In genomic region chr15:99682455-99682854, GRCh38 we compare ENCODE assay signal across 10 cellular contexts. TPM values are rescaled to one million over a fixed set of nuclear protein-coding genes. Genes with fewer than 3 reads are reported as not detected.
DNase-seq lines count a peak whose midpoint lies in the region; ATAC-seq, FAIRE-seq and TF ChIP-seq lines count a peak whose summit lies in the region.
"Had no signal": no experiment of that assay in that cellular context is flagged by ENCODE, and none has a peak within 500 bp of the region (broad histone marks: within the 10 kb centered on the region; RNA-seq: fewer than 3 reads in every experiment).

No MANE protein-coding gene starts in this region.

- DNase-seq in activated naive CD4-positive, alpha-beta T cell (lab: John Stamatoyannopoulos, UW) = no peak
- no peak for DNase-seq in activated naive CD4-positive, alpha-beta T cell treated with anti-CD3 and anti-CD28 coated beads, Interleukin-2, amount 50 U/mL, for 72 hours (ENCODE audit: low spot score in 2 of 2)
- DNase-seq in heart left ventricle (no peak), upper lobe of left lung (no peak), SIG-M5 (lab: John Stamatoyannopoulos, UW) (no peak), HTR-8/SVneo (ENCODE audit: insufficient read length, low spot score) (no peak)
- no peak for DNase-seq in stimulated activated CD4-positive, alpha-beta T cell treated with anti-CD3 and anti-CD28 coated beads, Interleukin-12 subunit alpha, Interleukin-12 subunit beta, amount 100 ng/mL, for 4 hours

- H3K4me1 Mint-ChIP-seq in activated naive CD4-positive, alpha-beta T cell treated with anti-CD3 and anti-CD28 coated beads, Interleukin-2, amount 50 U/mL, for 24 hours = peaks cover 58% of the 10 kb centered on the region

- intact Hi-C loops in heart left ventricle (cut with DNase I) = loop anchor here in 4 of 10 donors (5.0 to 10.0 kb wide), 5 partner anchors 90 to 260 kb away; partner anchors contain the start of gene MEF2A (in 2 of the 4)

- H3K36me3 ChIP-seq in heart left ventricle (peaks cover 0 to 53% (median 21%) of the 10 kb centered on the region in 9 donors), upper lobe of left lung (peaks cover 0 to 31% (median 6%) of the 10 kb centered on the region in 4 donors)

- H3K9me3 Mint-ChIP-seq in activated naive CD4-positive, alpha-beta T cell treated with anti-CD3 and anti-CD28 coated beads, Interleukin-2, amount 50 U/mL, for 24 hours = no peaks in the 10 kb centered on the region
- H3K9me3 Mint-ChIP-seq in activated naive CD4-positive, alpha-beta T cell treated with anti-CD3 and anti-CD28 coated beads, Interleukin-2, amount 50 U/mL, for 72 hours = peaks cover 9 to 22% of the 10 kb centered on the region in 2 donors

- H3K27ac ChIP-seq in heart left ventricle (peak overlapping the region in 11 of 12 donors; percentile 6 to 80 (median 66)), upper lobe of left lung (peak overlapping the region in 3 of 4 donors; percentile 35 to 76 (median 69))

- H3K27me3 Mint-ChIP-seq in activated naive CD4-positive, alpha-beta T cell treated with anti-CD3 and anti-CD28 coated beads, Interleukin-2, amount 50 U/mL, for 24 hours = no peaks in the 10 kb centered on the region
- H3K27me3 Mint-ChIP-seq: activated CD4-positive, alpha-beta T cell treated with anti-CD3 and anti-CD28 coated beads, Interleukin-2, amount 10 ng/mL, durations not matched to agents 24 days and 14 days had no signal

- no peak for TF ChIP-seq CTCF in heart left ventricle (IDR thresholded peaks at IDR 0.05)
- no peak for TF ChIP-seq CTCF in upper lobe of left lung (IDR thresholded peaks at IDR 0.05)

- TF ChIP-seq EP300 in upper lobe of left lung (IDR thresholded peaks at IDR 0.05) = no peak

- peak overlapping the region; percentile 68 for H3K27ac Mint-ChIP-seq in activated naive CD4-positive, alpha-beta T cell treated with anti-CD3 and anti-CD28 coated beads, Interleukin-2, amount 50 U/mL, for 24 hours
- no peak overlapping the region for H3K27ac Mint-ChIP-seq in activated naive CD4-positive, alpha-beta T cell treated with anti-CD3 and anti-CD28 coated beads, Interleukin-2, amount 50 U/mL, for 72 hours

- H3K4me3 ChIP-seq in heart left ventricle (no peak overlapping the region), upper lobe of left lung (no peak overlapping the region)

- H3K36me3 Mint-ChIP-seq in activated naive CD4-positive, alpha-beta T cell treated with anti-CD3 and anti-CD28 coated beads, Interleukin-2, amount 50 U/mL, for 24 hours = peaks cover 29% of the 10 kb centered on the region
- H3K36me3 Mint-ChIP-seq in activated naive CD4-positive, alpha-beta T cell treated with anti-CD3 and anti-CD28 coated beads, Interleukin-2, amount 50 U/mL, for 72 hours = peaks cover 20 to 37% of the 10 kb centered on the region in 2 donors

- TF ChIP-seq POLR2A in heart left ventricle (IDR thresholded peaks at IDR 0.05) (no peak), upper lobe of left lung (IDR thresholded peaks at IDR 0.05) (no peak)

- ATAC-seq in activated naive CD4-positive, alpha-beta T cell treated with anti-CD3 and anti-CD28 coated beads, Interleukin-2, amount 50 U/mL, for 72 hours = peak; percentile 20 to 47
- ATAC-seq in heart left ventricle (peak in 2 of 4 donors; percentile 62 to 64), upper lobe of left lung (ENCODE audit: low FRiP score in 2 of 2) (peak in 1 of 2 donors; percentile 42)

- H3K9me3 ChIP-seq in heart left ventricle (peaks cover 0 to 29% (median 2%) of the 10 kb centered on the region in 12 donors), upper lobe of left lung (peaks cover 0 to 8% (median 3%) of the 10 kb centered on the region in 4 donors)

- H3K4me3 Mint-ChIP-seq in activated naive CD4-positive, alpha-beta T cell treated with anti-CD3 and anti-CD28 coated beads, Interleukin-2, amount 50 U/mL, for 24 hours = no peak overlapping the region

- H3K27me3 ChIP-seq in heart left ventricle (no peaks in the 10 kb centered on the region), upper lobe of left lung (no peaks in the 10 kb centered on the region)

- no peak for FAIRE-seq in HTR-8/SVneo (lab: Jason Lieb, UNC)
- FAIRE-seq: H1 had no signal

- peaks cover 3 to 32% (median 20%) of the 10 kb centered on the region in 12 donors for H3K4me1 ChIP-seq in heart left ventricle
- H3K4me1 ChIP-seq in upper lobe of left lung = peaks cover 0 to 4% (median 0%) of the 10 kb centered on the region in 4 donors

- WGBS in heart left ventricle, 4 donors = 0 to 14% (median 5%) methylated on average over 1 of the region's 1 CpG
- WGBS in upper lobe of left lung, 2 donors = 46 to 54% methylated on average over 1 of the region's 1 CpG

RNA-seq across cellular contexts. Expression of gene LYSMD4, which starts 50.8 kb away (rescaled TPM):
- total RNA-seq in activated naive CD4-positive, alpha-beta T cell treated with anti-CD3 and anti-CD28 coated beads, Interleukin-2, amount 50 U/mL, for 72 hours = 1 to 10 TPM; 5.8 to 7.3 TPM
- 10 to 100 TPM in 5 of 9 donors, 1 to 10 TPM in 4; 8.3 to 12.8 (median 10.3) TPM for total RNA-seq in heart left ventricle
- polyA plus RNA-seq in heart left ventricle = 10 to 100 TPM in 1 of 2 donors, 1 to 10 TPM in 1; 9.7 to 10.1 TPM
- total RNA-seq in upper lobe of left lung = 10 to 100 TPM in 4 of 6 donors, 1 to 10 TPM in 2; 7.6 to 16.4 (median 12.5) TPM
